Comparison of ENCODE assay signal across 9 cellular contexts in genomic region chr17:76696763-76697701, GRCh38. TPM values are rescaled to one million over a fixed set of nuclear protein-coding genes. Genes with fewer than 3 reads are reported as not detected.
DNase-seq lines count a peak whose midpoint lies in the region; ATAC-seq and TF ChIP-seq lines count a peak whose summit lies in the region.
"Had no signal": no experiment of that assay in that cellular context is flagged by ENCODE, and none has a peak within 500 bp of the region (broad histone marks: within the 10 kb centered on the region; RNA-seq: fewer than 3 reads in every experiment).

No MANE protein-coding gene starts in this region.

- peak overlapping the region; percentile 57 for H3K4me3 ChIP-seq in BLaER1
- H3K4me3 ChIP-seq in brain microvascular endothelial cell (ENCODE audit: low read depth, low read length), result no peak overlapping the region
- H3K4me3 ChIP-seq in effector memory CD4-positive, alpha-beta T cell (ENCODE audit: insufficient read depth, low read depth, low read length, poor library complexity, severe bottlenecking), result no peak overlapping the region

- peak overlapping the region; percentile 95 for H3K4me2 ChIP-seq in BLaER1

- no peaks in the 10 kb centered on the region for H4K20me1 ChIP-seq in BLaER1

- H3K9me3 ChIP-seq in BLaER1, result no peaks in the 10 kb centered on the region
- no peaks in the 10 kb centered on the region for H3K9me3 ChIP-seq in effector memory CD4-positive, alpha-beta T cell (ENCODE audit: control insufficient read depth, low read length)

- POLR2A ChIA-PET in activated CD8-positive, alpha-beta T cell treated with anti-CD3 and anti-CD28 coated beads for 36 hours (lab: Charles Lee), result interaction anchor here (0.5 kb wide), 1 partner anchor 114 kb away, joined by 3 read pairs; no protein-coding TSS in a partner anchor

- no peaks in the 10 kb centered on the region for H3K27me3 Mint-ChIP-seq in activated CD8-positive, alpha-beta T cell treated with anti-CD3 and anti-CD28 coated beads for 36 hours

- no peaks in the 10 kb centered on the region for H3K4me1 Mint-ChIP-seq in activated CD8-positive, alpha-beta T cell treated with anti-CD3 and anti-CD28 coated beads for 36 hours (ENCODE audit: low read depth)

- CTCF ChIA-PET in activated CD8-positive, alpha-beta T cell treated with anti-CD3 and anti-CD28 coated beads for 36 hours (lab: Charles Lee), result interaction anchor here (0.7 to 3.0 kb wide), 3 partner anchors 8 to 16 kb away, joined by 3 to 14 read pairs (median 3); no protein-coding TSS in a partner anchor

- H3K4me1 ChIP-seq in BLaER1, result peaks cover 97% of the 10 kb centered on the region
- H3K4me1 ChIP-seq in effector memory CD4-positive, alpha-beta T cell (ENCODE audit: control insufficient read depth, insufficient read depth, low read length, poor library complexity, severe bottlenecking), result no peaks in the 10 kb centered on the region

- peak overlapping the region; percentile 78 for H3K9ac ChIP-seq in BLaER1

- H3K36me3 Mint-ChIP-seq in activated CD8-positive, alpha-beta T cell treated with anti-CD3 and anti-CD28 coated beads for 36 hours (ENCODE audit: low read depth), result no peaks in the 10 kb centered on the region
- H3K36me3 Mint-ChIP-seq: CD4-positive, CD25-positive, alpha-beta regulatory T cell had no signal

- no peaks in the 10 kb centered on the region for H3K9me3 Mint-ChIP-seq in activated CD8-positive, alpha-beta T cell treated with anti-CD3 and anti-CD28 coated beads for 36 hours
- H3K9me3 Mint-ChIP-seq: CD4-positive, CD25-positive, alpha-beta regulatory T cell had no signal

- intact Hi-C loops in activated CD8-positive, alpha-beta T cell treated with anti-CD3 and anti-CD28 coated beads for 36 hours (cut with micrococcal nuclease), result no loop called here

- H3K27me3 ChIP-seq in BLaER1, result no peaks in the 10 kb centered on the region
- H3K27me3 ChIP-seq in brain microvascular endothelial cell (replicated peaks), result no peaks in the 10 kb centered on the region
- no peaks in the 10 kb centered on the region for H3K27me3 ChIP-seq in effector memory CD4-positive, alpha-beta T cell (replicated peaks; ENCODE audit: control insufficient read depth, insufficient read depth, low read length, poor library complexity, severe bottlenecking)

- H3K27ac ChIP-seq in BLaER1, result peak overlapping the region; percentile 93
- peak overlapping the region; percentile 79 for H3K27ac ChIP-seq in brain microvascular endothelial cell
- no peak overlapping the region for H3K27ac ChIP-seq in effector memory CD4-positive, alpha-beta T cell (ENCODE audit: insufficient read depth, low read length, poor library complexity, severe bottlenecking)

- TF ChIP-seq CTCF in brain microvascular endothelial cell (IDR thresholded peaks at IDR 0.05; ENCODE audit: low read depth, low read length, missing control alignments), result no peak
- TF ChIP-seq CTCF in activated CD8-positive, alpha-beta T cell treated with anti-CD3 and anti-CD28 coated beads for 36 hours (IDR thresholded peaks at IDR 0.05), result no peak

- peak; percentile 70 for ATAC-seq in HG02610 (IDR thresholded peaks at IDR 0.05; ENCODE audit: unreplicated experiment)
- no peak for ATAC-seq in activated CD8-positive, alpha-beta T cell treated with anti-CD3 and anti-CD28 coated beads for 36 hours
- ATAC-seq in HG03045 (IDR thresholded peaks at IDR 0.05; ENCODE audit: unreplicated experiment), result no peak

- H3K36me3 ChIP-seq in BLaER1 (peaks cover 6% of the 10 kb centered on the region; the same call in 1 of the 2 replicates), brain microvascular endothelial cell (replicated peaks) (peaks cover 4% of the 10 kb centered on the region)
- no peaks in the 10 kb centered on the region for H3K36me3 ChIP-seq in effector memory CD4-positive, alpha-beta T cell (ENCODE audit: control insufficient read depth, insufficient read depth, low read length)

- H3K27ac Mint-ChIP-seq in activated CD8-positive, alpha-beta T cell treated with anti-CD3 and anti-CD28 coated beads for 36 hours, result no peak overlapping the region

- peak; percentile 77 for DNase-seq in brain microvascular endothelial cell
- peak; percentile 99 for DNase-seq in myocyte (ENCODE audit: low read depth)
- no peak for DNase-seq in effector memory CD4-positive, alpha-beta T cell
- DNase-seq in activated CD8-positive, alpha-beta T cell treated with anti-CD3 and anti-CD28 coated beads for 36 hours, result no peak
- DNase-seq in C1 segment of cervical spinal cord (lab: John Stamatoyannopoulos, UW), result no peak
- DNase-seq: CD4-positive, CD25-positive, alpha-beta regulatory T cell had no signal

- in situ Hi-C loops in brain microvascular endothelial cell (cut with HindIII; ENCODE audit: low pct_ligation_motif_present, low sequenced_read_pairs), result no loop called here

- no peak overlapping the region for H3K4me3 Mint-ChIP-seq in activated CD8-positive, alpha-beta T cell treated with anti-CD3 and anti-CD28 coated beads for 36 hours
- H3K4me3 Mint-ChIP-seq: CD4-positive, CD25-positive, alpha-beta regulatory T cell had no signal

RNA-seq across cellular contexts. Expression of gene MXRA7, which starts 13.7 kb away (rescaled TPM):
- total RNA-seq in myocyte, result 716 and 760 TPM in 2 replicates
- polyA plus RNA-seq in myocyte (2012), result 625 TPM
- 1 to 10 TPM; 8.4 to 8.6 TPM for total RNA-seq in activated CD8-positive, alpha-beta T cell treated with anti-CD3 and anti-CD28 coated beads for 36 hours

RNA-seq across cellular contexts. Expression of gene JMJD6, which starts 29.4 kb away (rescaled TPM):
- total RNA-seq in myocyte, result 22.5 and 33.8 TPM in 2 replicates
- polyA plus RNA-seq in myocyte (2012), result 31.8 TPM
- 10 to 100 TPM; 77.9 to 80.3 TPM for total RNA-seq in activated CD8-positive, alpha-beta T cell treated with anti-CD3 and anti-CD28 coated beads for 36 hours

RNA-seq across cellular contexts. Expression of gene METTL23, which starts 29.6 kb away (rescaled TPM):
- 34.8 and 35.8 TPM in 2 replicates for total RNA-seq in myocyte
- polyA plus RNA-seq in myocyte (2012), result 40.8 TPM
- 10 to 100 TPM; 30.7 to 30.9 TPM for total RNA-seq in activated CD8-positive, alpha-beta T cell treated with anti-CD3 and anti-CD28 coated beads for 36 hours

RNA-seq across cellular contexts. Expression of gene SRSF2, which starts 40.1 kb away (rescaled TPM):
- 154 and 180 TPM in 2 replicates for total RNA-seq in myocyte
- polyA plus RNA-seq in myocyte (2012), result 124 TPM
- 100 to 1,000 TPM; 344 to 364 TPM for total RNA-seq in activated CD8-positive, alpha-beta T cell treated with anti-CD3 and anti-CD28 coated beads for 36 hours

RNA-seq across cellular contexts. Expression of gene MFSD11, which starts 40.9 kb away (rescaled TPM):
- total RNA-seq in myocyte, result 44.1 and 47.2 TPM in 2 replicates
- 32.8 TPM for polyA plus RNA-seq in myocyte (2012)
- 10 to 100 TPM; 17.0 to 17.6 TPM for total RNA-seq in activated CD8-positive, alpha-beta T cell treated with anti-CD3 and anti-CD28 coated beads for 36 hours

Comparison
In these comparisons a context has a peak if more than half of its experiments do, and no peak if none do; other contexts are left out.
1. DNase-seq: peak in brain microvascular endothelial cell (single experiment) and myocyte (single experiment); none in effector memory CD4-positive, alpha-beta T cell (0 of 3), activated CD8-positive, alpha-beta T cell treated with anti-CD3 and anti-CD28 coated beads for 36 hours (single experiment) and C1 segment of cervical spinal cord (0 of 14).
2. RNA of gene MXRA7, which starts 13.7 kb away (total RNA-seq): 716 to 760 TPM in myocyte; 8.4 to 8.6 TPM in activated CD8-positive, alpha-beta T cell treated with anti-CD3 and anti-CD28 coated beads for 36 hours; every median in the first group is over 10 times any median in the second.